ENCODE assay signal across 37 cellular contexts in genomic region chr2:166081131-166081632, GRCh38. TPM values are rescaled to one million over a fixed set of nuclear protein-coding genes. Genes with fewer than 3 reads are reported as not detected.
A peak's percentile ranks its signal among the peaks of the same experiment; 100 is the strongest.
DNase-seq lines count a peak whose midpoint lies in the region; ATAC-seq, FAIRE-seq and TF ChIP-seq lines count a peak whose summit lies in the region.
"Had no signal": no experiment of that assay in that cellular context is flagged by ENCODE, and none has a peak within 500 bp of the region (broad histone marks: within the 10 kb centered on the region; RNA-seq: fewer than 3 reads in every experiment).

No MANE protein-coding gene starts in this region.

- BruUV-seq in HepG2 (replicated peaks; lab: Mats Ljungman, UMichigan), result no TSS peak

- no peaks in the 10 kb centered on the region for H4K20me1 ChIP-seq in HepG2 (ENCODE audit: insufficient read depth, low read length)

- H3K9ac ChIP-seq in HepG2 (ENCODE audit: insufficient read depth, low read depth, low read length), result 0 out of 2 replicates have a peak overlapping the region, but pooled peaks have one; percentile 1
- H3K9ac ChIP-seq: parathyroid adenoma had no signal

- H3K4me3 ChIP-seq in HepG2 (replicated peaks in 1 of 3; ENCODE audit: insufficient read depth in 1 of 3, low read depth in 2 of 3, low read length in 3 of 3) (peak overlapping the region in 1 of 3 experiments; percentile 1; a peak in 1 of 6 replicates), right lobe of liver (no peak overlapping the region), ascending aorta (no peak overlapping the region), esophagus squamous epithelium (no peak overlapping the region)
- H3K4me3 ChIP-seq: colonic mucosa, lung, SJSA1, testis had no signal

- intact Hi-C loops in HepG2 (cut with micrococcal nuclease; ENCODE audit: unreplicated experiment), result loop anchor here (2.0 kb wide), 1 partner anchor 36 kb away; no protein-coding TSS in a partner anchor
- intact Hi-C loops in right lobe of liver (cut with DNase I), result no loop called here
- intact Hi-C loops in ascending aorta (cut with DNase I), result no loop called here
- intact Hi-C loops in esophagus squamous epithelium (cut with DNase I), result no loop called here

- peak overlapping the region; percentile 48 for H3K4me2 ChIP-seq in HepG2 (ENCODE audit: low read depth, low read length)

- H3K79me2 ChIP-seq in HepG2 (ENCODE audit: insufficient read depth, low read length), result no peaks in the 10 kb centered on the region
- H3K79me2 ChIP-seq: parathyroid adenoma had no signal

- CTCF ChIA-PET in HepG2 (lab: Yijun Ruan, JAX; ENCODE audit: low intra/inter-chr PET ratio, low total read pairs), result no interaction called here

- H3K4me1 ChIP-seq in HepG2 (ENCODE audit: insufficient read depth, low read length) (peaks cover 23% of the 10 kb centered on the region), right lobe of liver (no peaks in the 10 kb centered on the region), ascending aorta (no peaks in the 10 kb centered on the region), esophagus squamous epithelium (no peaks in the 10 kb centered on the region)
- H3K4me1 ChIP-seq: colonic mucosa, parathyroid adenoma, SJSA1, testis had no signal

- ATAC-seq in HepG2, result peak; percentile 59
- ATAC-seq in right lobe of liver, result no peak
- ATAC-seq: HCT116; left cardiac atrium; natural killer cell treated with Interleukin-12 subunit alpha and Interleukin-12 subunit beta and Interleukin-15 and Interleukin-18, amount 100 ng/mL, for 72 hours; stimulated activated naive CD8-positive, alpha-beta T cell treated with anti-CD3 and anti-CD28 coated beads, Interleukin-15, Interleukin-2, amounts not matched to agents 100 U/mL and 50 U/mL, for 24 hours had no signal

- TF ChIP-seq EP300 in HepG2 (IDR thresholded peaks at IDR 0.05; ENCODE audit: low read depth in 2 of 2, low read length in 2 of 2) (no peak), HepG2 (CRISPR knock-in tag; IDR thresholded peaks at IDR 0.05; ENCODE audit: borderline replicate concordance) (no peak)

- no peak for TF ChIP-seq CTCF in HepG2 (CRISPR knock-in tag; IDR thresholded peaks at IDR 0.05)
- TF ChIP-seq CTCF in right lobe of liver (IDR thresholded peaks at IDR 0.05), result no peak
- TF ChIP-seq CTCF in ascending aorta (IDR thresholded peaks at IDR 0.05), result no peak
- no peak for TF ChIP-seq CTCF in esophagus squamous epithelium (IDR thresholded peaks at IDR 0.05)

- H3K9me3 ChIP-seq in HepG2 (ENCODE audit: low read length), result no peaks in the 10 kb centered on the region
- H3K9me3 ChIP-seq in right lobe of liver, result no peaks in the 10 kb centered on the region
- no peaks in the 10 kb centered on the region for H3K9me3 ChIP-seq in ascending aorta
- H3K9me3 ChIP-seq in esophagus squamous epithelium, result no peaks in the 10 kb centered on the region
- H3K9me3 ChIP-seq: colonic mucosa, SJSA1, testis had no signal

- no peak for DNase-seq in HepG2 (ENCODE audit: low spot score)
- DNase-seq in right lobe of liver, result no peak
- peak; percentile 91 for DNase-seq in NCI-H524 treated with DMSO at 0.1 percent for 48 hours (lab: John Stamatoyannopoulos, UW)
- peak; percentile 72 for DNase-seq in foreskin melanocyte
- DNase-seq in substantia nigra (lab: John Stamatoyannopoulos, UW), result no peak
- DNase-seq in ascending aorta (ENCODE audit: low spot score in 2 of 2), result no peak
- DNase-seq in esophagus squamous epithelium (lab: John Stamatoyannopoulos, UW), result no peak
- DNase-seq in NK-92 treated with Interleukin-12 subunit alpha and Interleukin-12 subunit beta, amount 100 ng/mL, for 24 hours (lab: John Stamatoyannopoulos, UW), result no peak
- DNase-seq: activated CD4-positive, alpha-beta T cell treated with anti-CD3 and anti-CD28 coated beads, Interleukin-2, amount 50 U/mL, for 1 hour; activated CD4-positive, CD25-positive, alpha-beta regulatory T cell; activated gamma-delta T cell; activated naive CD8-positive, alpha-beta T cell treated with anti-CD3 and anti-CD28 coated beads, Interleukin-2, amount 10 ng/mL, durations not matched to agents 7 days and 5 days; activated T-cell treated with anti-CD3 and anti-CD28 coated beads, Interleukin-2, amount 50 U/mL, for 1 hour; CD4-positive, alpha-beta T cell; colonic mucosa; effector CD4-positive, alpha-beta T cell; EL; hippocampal formation; left cardiac atrium; NCI-H1092; NCI-H1694; NCI-H526; RPMI8226; stimulated activated CD4-positive, alpha-beta T cell treated with anti-CD3 and anti-CD28 coated beads, Interleukin-1b, Interleukin-23, amount 100 ng/mL, for 48 hours; stimulated activated naive CD8-positive, alpha-beta T cell treated with anti-CD3 and anti-CD28 coated beads, Interleukin-15, Interleukin-2, amounts not matched to agents 100 U/mL and 50 U/mL, for 24 hours; testis had no signal

- peak overlapping the region; percentile 24 for H3K27ac ChIP-seq in HepG2 (ENCODE audit: extremely low read length, insufficient read depth, low read length)
- H3K27ac ChIP-seq in right lobe of liver, result no peak overlapping the region
- no peak overlapping the region for H3K27ac ChIP-seq in substantia nigra (ENCODE audit: low read depth, low read length, poor library complexity, severe bottlenecking)
- no peak overlapping the region for H3K27ac ChIP-seq in ascending aorta
- H3K27ac ChIP-seq in esophagus squamous epithelium, result no peak overlapping the region
- H3K27ac ChIP-seq: colonic mucosa, parathyroid adenoma, SJSA1, testis had no signal

- TF ChIP-seq POLR2A in HepG2 (IDR thresholded peaks at IDR 0.05; ENCODE audit: insufficient read depth in 1 of 2, low read depth in 2 of 2, low read length in 2 of 2) (no peak), right lobe of liver (IDR thresholded peaks at IDR 0.05) (no peak), esophagus squamous epithelium (IDR thresholded peaks at IDR 0.05) (no peak)

- WGBS in HepG2 (ENCODE audit: low lambda C conversion rate), result 55% methylated on average over 4 of the region's 4 CpGs
- WGBS in right lobe of liver (ENCODE audit: insufficient coverage, low coverage, low lambda C conversion rate, missing lambda C conversion rate), result 53% methylated on average over 4 of the region's 4 CpGs
- WGBS in esophagus squamous epithelium, 2 donors, result 49 to 51% methylated on average over 4 of the region's 4 CpGs

- no peak for FAIRE-seq in HepG2 (lab: Jason Lieb, UNC)
- FAIRE-seq: astrocyte, urothelium cell line had no signal

- peak overlapping the region; percentile 79 for H2AFZ ChIP-seq in HepG2 (ENCODE audit: low read length)
- H2AFZ ChIP-seq: parathyroid adenoma had no signal

- H3K36me3 ChIP-seq in HepG2 (replicated peaks in 1 of 2; ENCODE audit: control insufficient read depth in 1 of 2, insufficient read depth in 2 of 2, low read length in 2 of 2), result no peaks in the 10 kb centered on the region
- no peaks in the 10 kb centered on the region for H3K36me3 ChIP-seq in right lobe of liver
- no peaks in the 10 kb centered on the region for H3K36me3 ChIP-seq in ascending aorta
- H3K36me3 ChIP-seq in esophagus squamous epithelium, result no peaks in the 10 kb centered on the region
- H3K36me3 ChIP-seq: colonic mucosa, SJSA1 had no signal

- TF ChIP-seq RAD21 in HepG2 (CRISPR knock-in tag; IDR thresholded peaks at IDR 0.05), result no peak

- in situ Hi-C loops in HepG2 (cut with HindIII; ENCODE audit: extremely low pct_ligation_motif_present, low pct_unique_long_range_greater_than_20kb), result no loop called here

- POLR2A ChIA-PET in HepG2 (lab: Yijun Ruan, JAX), result interaction anchor here (0.5 to 1.2 kb wide), 6 partner anchors 28 to 128 kb away, joined by 3 to 5 read pairs (median 3); partner anchors contain the start of gene TTC21B

- H3K27me3 ChIP-seq in HepG2 (ENCODE audit: control insufficient read depth in 1 of 2, insufficient read depth in 2 of 2, low read length in 2 of 2) (no peaks in the 10 kb centered on the region), right lobe of liver (no peaks in the 10 kb centered on the region), ascending aorta (no peaks in the 10 kb centered on the region), esophagus squamous epithelium (no peaks in the 10 kb centered on the region)
- H3K27me3 ChIP-seq: colonic mucosa, SJSA1, testis had no signal

TF ChIP-seq in HepG2, 621 proteins besides CTCF, POLR2A, EP300 and RAD21 (continues in another document):
- TF ChIP-seq NFE2L1 (CRISPR knock-in tag; IDR thresholded peaks at IDR 0.05; ENCODE audit: borderline replicate concordance) (no peak), ZNF33B (CRISPR knock-in tag; IDR thresholded peaks at IDR 0.05) (no peak), NR2C2 (CRISPR knock-in tag; IDR thresholded peaks at IDR 0.05; ENCODE audit: borderline replicate concordance) (no peak)

RNA-seq across cellular contexts. Expression of gene SCN1A, which starts 46.6 kb away (rescaled TPM):
- total RNA-seq in HepG2 (2016; rRNA removed; fragmentation: Illumina TruSeq; extraction: Trizol), result 19.6 and 39.4 TPM in 2 replicates
- 2.4 and 3.5 TPM in 2 replicates for total RNA-seq in HepG2 (2016; cell fraction: cytosol; rRNA removed; fragmentation: Illumina TruSeq; extraction: Trizol; ENCODE audit: low read depth)
- total RNA-seq in HepG2 (2016; cell fraction: insoluble cytoplasmic fraction; rRNA removed; fragmentation: Illumina TruSeq; extraction: Trizol), result 19.3 and 35.5 TPM in 2 replicates
- total RNA-seq in HepG2 (2016; cell fraction: membrane; rRNA removed; fragmentation: Illumina TruSeq; extraction: Trizol), result 5.8 and 8.3 TPM in 2 replicates
- total RNA-seq in HepG2 (2016; cell fraction: nucleus; rRNA removed; fragmentation: Illumina TruSeq; extraction: Trizol), result 141 and 149 TPM in 2 replicates
- polyA plus RNA-seq in HepG2 (2011; rRNA removed), result 14.9 and 19.9 TPM in 2 replicates
- 2.7 and 3.9 TPM in 2 replicates for polyA plus RNA-seq in HepG2 (2011; cell fraction: cytosol; rRNA removed)
- 47.7 and 48.1 TPM in 2 replicates for polyA plus RNA-seq in HepG2 (2011; cell fraction: nucleus; rRNA removed)
- 15.2 and 31.7 TPM in 2 replicates for polyA plus RNA-seq in HepG2 (2012)
- 0.17 and 0.38 TPM in 2 replicates for polyA plus RNA-seq in HepG2 (2016; cell fraction: cytosol; fragmentation: Illumina TruSeq; extraction: Trizol; ENCODE audit: low read depth)
- polyA plus RNA-seq in HepG2 (2016; cell fraction: insoluble cytoplasmic fraction; fragmentation: Illumina TruSeq; extraction: Trizol; ENCODE audit: low read depth), result 6.1 and 6.6 TPM in 2 replicates
- polyA plus RNA-seq in HepG2 (2016; cell fraction: membrane; fragmentation: Illumina TruSeq; extraction: Trizol; ENCODE audit: low read depth), result 0.72 and 1.3 TPM in 2 replicates
- polyA plus RNA-seq in HepG2 (2016; cell fraction: nucleus; fragmentation: Illumina TruSeq; extraction: Trizol; ENCODE audit: insufficient read depth, low read depth), result 138 and 145 TPM in 2 replicates
- polyA minus RNA-seq in HepG2 (2011; rRNA and poly(A)+ RNA removed; ENCODE audit: low replicate concordance), result 0.14 and 28.2 TPM in 2 replicates
- 7.8 and 8.3 TPM in 2 replicates for polyA minus RNA-seq in HepG2 (2011; cell fraction: cytosol; rRNA and poly(A)+ RNA removed)
- polyA minus RNA-seq in HepG2 (2011; cell fraction: nucleus; rRNA and poly(A)+ RNA removed), result 174 and 195 TPM in 2 replicates
- not detected for total RNA-seq in right lobe of liver
- not detected for total RNA-seq in ascending aorta
- total RNA-seq in esophagus squamous epithelium, result not detected
- total RNA-seq: A172; activated naive CD8-positive, alpha-beta T cell treated with anti-CD3 and anti-CD28 coated beads, Interleukin-2, amount 10 ng/mL, durations not matched to agents 7 days and 5 days; astrocyte; CD4-positive, alpha-beta T cell; M059J; mononuclear cell; natural killer cell treated with Interleukin-12 subunit alpha and Interleukin-12 subunit beta and Interleukin-15 and Interleukin-18, amount 100 ng/mL, for 72 hours; SJSA1; T-helper 1 cell treated with Interleukin-12 subunit alpha and Interleukin-12 subunit beta and Interleukin-4 antibody, amounts not matched to agents 30 ng/mL and 1 ng/mL, for 36 hours had no signal

Comparison
In these comparisons a context has a peak if more than half of its experiments do, and no peak if none do; other contexts are left out.
1. DNase-seq: peak in NCI-H524 treated with DMSO at 0.1 percent for 48 hours (single experiment) and foreskin melanocyte (single experiment); none in HepG2 (single experiment), right lobe of liver (0 of 3), substantia nigra (0 of 49), ascending aorta (0 of 2), esophagus squamous epithelium (single experiment) and NK-92 treated with Interleukin-12 subunit alpha and Interleukin-12 subunit beta, amount 100 ng/mL, for 24 hours (single experiment).